Comparison of ENCODE assay signal across 32 cellular contexts in the genomic region with DNA sequence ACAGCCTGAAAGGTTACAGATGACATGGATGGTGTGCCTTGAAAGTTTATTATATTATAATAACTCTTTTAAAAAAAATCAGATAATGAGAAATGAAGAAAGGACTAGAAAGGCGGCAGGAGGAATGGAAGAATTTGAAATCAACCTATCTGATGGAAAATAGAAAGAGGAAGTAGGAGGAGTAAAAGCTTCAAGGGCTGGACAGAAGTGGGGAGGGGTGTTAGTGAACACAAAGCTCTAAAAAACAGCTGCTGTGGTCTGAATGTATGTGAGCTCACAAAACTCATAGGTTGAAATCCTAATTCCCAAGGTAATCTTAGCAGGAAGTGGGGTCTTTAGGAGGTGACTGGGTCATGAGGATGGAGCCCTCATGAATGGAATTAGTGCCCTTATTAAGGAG. TPM values are rescaled to one million over a fixed set of nuclear protein-coding genes. Genes with fewer than 3 reads are reported as not detected.
"Had no signal": no experiment of that assay in that cellular context is flagged by ENCODE, and none has a peak within 500 bp of the region (broad histone marks: within the 10 kb centered on the region; RNA-seq: fewer than 3 reads in every experiment).

No MANE protein-coding gene starts in this region.

- H3K4me2 ChIP-seq: neural progenitor cell had no signal

- H3K27me3 Mint-ChIP-seq: activated B cell treated with CpG ODN at 0.5 μM for 24 hours had no signal

- H3K4me3 ChIP-seq: colonic mucosa, esophagus squamous epithelium, heart right ventricle, left lung, lower lobe of right lung, neural progenitor cell, spleen, tibial nerve had no signal

- H3K36me3 ChIP-seq: colonic mucosa, esophagus squamous epithelium, heart right ventricle, left lung, lower lobe of right lung, neural progenitor cell, spleen, tibial nerve had no signal

- H3K36me3 Mint-ChIP-seq: natural killer cell, neural progenitor cell had no signal

- H3K27ac Mint-ChIP-seq: activated B cell treated with CpG ODN at 0.5 μM for 24 hours; activated CD8-positive, alpha-beta memory T cell treated with anti-CD3 and anti-CD28 coated beads, Interleukin-2, amount 10 ng/mL, durations not matched to agents 7 days and 5 days; activated CD8-positive, alpha-beta T cell treated with anti-CD3 and anti-CD28 coated beads, Interleukin-2, amount 10 ng/mL, durations not matched to agents 7 days and 5 days; activated naive CD8-positive, alpha-beta T cell; activated T-cell treated with anti-CD3 and anti-CD28 coated beads, Interleukin-2, amount 50 U/mL, for 72 hours; natural killer cell; neural progenitor cell had no signal

- H2AFZ ChIP-seq: neural progenitor cell had no signal

- H3K4me3 Mint-ChIP-seq: activated B cell treated with CpG ODN at 0.5 μM for 24 hours; activated CD8-positive, alpha-beta memory T cell treated with anti-CD3 and anti-CD28 coated beads, Interleukin-2, amount 10 ng/mL, durations not matched to agents 7 days and 5 days; activated CD8-positive, alpha-beta T cell treated with anti-CD3 and anti-CD28 coated beads, Interleukin-2, amount 10 ng/mL, durations not matched to agents 7 days and 5 days; activated naive CD8-positive, alpha-beta T cell; activated T-cell treated with anti-CD3 and anti-CD28 coated beads, Interleukin-2, amount 50 U/mL, for 72 hours; natural killer cell; neural progenitor cell had no signal

- DNase-seq: activated B cell treated with CpG ODN at 0.5 μM for 24 hours; activated CD4-positive, alpha-beta T cell treated with anti-CD3 and anti-CD28 coated beads, Interleukin-2, amount 50 U/mL, for 1 hour; activated CD8-positive, alpha-beta memory T cell treated with anti-CD3 and anti-CD28 coated beads, Interleukin-2, amount 10 ng/mL, durations not matched to agents 7 days and 5 days; activated CD8-positive, alpha-beta T cell treated with anti-CD3 and anti-CD28 coated beads, Interleukin-2, amount 10 ng/mL, durations not matched to agents 7 days and 5 days; activated effector memory CD4-positive, alpha-beta T cell treated with Interleukin-2 at 50 U/mL for 16 hours; activated naive CD4-positive, alpha-beta T cell treated with Interleukin-2 at 50 U/mL for 16 hours; activated T-cell treated with anti-CD3 and anti-CD28 coated beads for 4 hours; activated T-cell treated with anti-CD3 and anti-CD28 coated beads, Interleukin-2, amount 50 U/mL, for 72 hours; anterior cingulate cortex; effector CD8-positive, alpha-beta T cell; esophagus squamous epithelium; foreskin melanocyte; heart right ventricle; left lung; lower lobe of right lung; mesenchymal stem cell; natural killer cell; posterior cingulate gyrus; right cardiac atrium; spleen; stimulated activated naive CD4-positive, alpha-beta T cell had no signal

- H3K27ac ChIP-seq: colonic mucosa, epithelial cell of prostate, esophagus squamous epithelium, heart right ventricle, left lung, lower lobe of right lung, neural progenitor cell, spleen, tibial nerve had no signal

- H3K9me3 ChIP-seq: colonic mucosa, esophagus squamous epithelium, lower lobe of right lung had no signal

- H3K4me1 Mint-ChIP-seq: activated B cell treated with CpG ODN at 0.5 μM for 24 hours; activated CD8-positive, alpha-beta memory T cell treated with anti-CD3 and anti-CD28 coated beads, Interleukin-2, amount 10 ng/mL, durations not matched to agents 7 days and 5 days; natural killer cell had no signal

- H3K4me1 ChIP-seq: colonic mucosa, esophagus squamous epithelium, heart right ventricle, left lung, lower lobe of right lung, spleen, tibial nerve had no signal

- H3K9me3 Mint-ChIP-seq: neural progenitor cell had no signal

- H3K27me3 ChIP-seq: colonic mucosa, heart right ventricle, left lung, neural progenitor cell, spleen, tibial nerve had no signal

RNA-seq across cellular contexts. Expression of gene CCDC70, which starts 19.5 kb away (rescaled TPM):
- total RNA-seq: activated B cell treated with CpG ODN at 0.5 μM for 24 hours; activated CD8-positive, alpha-beta memory T cell treated with anti-CD3 and anti-CD28 coated beads, Interleukin-2, amount 10 ng/mL, durations not matched to agents 7 days and 5 days; activated CD8-positive, alpha-beta T cell treated with anti-CD3 and anti-CD28 coated beads, Interleukin-2, amount 10 ng/mL, durations not matched to agents 7 days and 5 days; bronchial epithelial cell; colonic mucosa; dermis microvascular lymphatic vessel endothelial cell; esophagus squamous epithelium; glomerular endothelial cell; heart right ventricle; left lung; lower lobe of right lung; natural killer cell; omental fat pad; right cardiac atrium; spleen; temporal lobe; tibial nerve; urinary bladder had no signal

RNA-seq across cellular contexts. Expression of gene TMEM272, which starts 36.3 kb away (rescaled TPM):
- total RNA-seq: activated B cell treated with CpG ODN at 0.5 μM for 24 hours, bronchial epithelial cell, dermis microvascular lymphatic vessel endothelial cell, esophagus squamous epithelium, glomerular endothelial cell, tibial nerve, urinary bladder had no signal
